In the genomic region with DNA sequence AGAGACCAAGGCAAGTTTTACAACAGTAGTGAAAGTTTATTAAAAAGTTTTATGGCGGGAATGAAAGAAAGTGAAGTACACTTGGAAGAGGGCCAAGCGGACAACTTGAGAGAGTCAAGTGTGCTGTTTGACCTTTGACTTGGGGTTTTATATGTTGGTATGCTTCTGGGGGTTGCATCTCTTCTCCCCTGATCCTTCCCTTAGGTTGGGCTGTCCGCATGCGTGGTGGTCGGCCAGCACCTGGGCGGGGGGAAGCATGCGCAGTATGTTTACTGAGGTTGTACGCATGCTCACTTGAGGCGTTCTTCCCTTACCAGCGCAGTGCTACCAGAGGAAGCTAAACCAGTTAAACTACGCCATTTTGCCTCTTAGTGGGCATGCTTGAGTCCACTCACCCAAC, we compare ENCODE assay signal across 17 cellular contexts. TPM values are rescaled to one million over a fixed set of nuclear protein-coding genes. Genes with fewer than 3 reads are reported as not detected.
A peak's percentile ranks its signal among the peaks of the same experiment; 100 is the strongest.
DNase-seq lines count a peak whose midpoint lies in the region; ATAC-seq and TF ChIP-seq lines count a peak whose summit lies in the region.
"Had no signal": no experiment of that assay in that cellular context is flagged by ENCODE, and none has a peak within 500 bp of the region (broad histone marks: within the 10 kb centered on the region; RNA-seq: fewer than 3 reads in every experiment).

No MANE protein-coding gene starts in this region.

- POLR2A ChIA-PET in HEK293T (lab: Yijun Ruan, JAX) = no interaction called here

- no peak for ATAC-seq in stimulated activated naive B cell treated with anti-CD40 and anti-IgM and Interleukin-4, amounts not matched to agents 10 μg/mL and 1 μg/mL and 100 μg/mL, for 72 hours (replicated peaks)
- no peak for ATAC-seq in HG02623 (IDR thresholded peaks at IDR 0.05; ENCODE audit: unreplicated experiment)
- ATAC-seq: HepG2 had no signal

- no peaks in the 10 kb centered on the region for H3K36me3 Mint-ChIP-seq in dendritic cell treated with granulocyte-macrophage colony-stimulating factor and Interleukin-4, amounts not matched to agents 40 ng/mL and 50 ng/mL, for 4 days (ENCODE audit: low read depth)
- no peaks in the 10 kb centered on the region for H3K36me3 Mint-ChIP-seq in nephron (ENCODE audit: low read depth)
- no peaks in the 10 kb centered on the region for H3K36me3 Mint-ChIP-seq in type B pancreatic cell
- no peaks in the 10 kb centered on the region for H3K36me3 Mint-ChIP-seq in stimulated activated naive B cell treated with anti-CD40 and anti-IgM and Interleukin-4, amounts not matched to agents 10 μg/mL and 1 μg/mL and 100 μg/mL, for 72 hours
- H3K36me3 Mint-ChIP-seq: CD14-positive monocyte; CD4-positive, alpha-beta memory T cell had no signal

- DNase-seq in HEK293T (ENCODE audit: extremely low spot score) (no peak), type B pancreatic cell (ENCODE audit: extremely low spot score, unreplicated experiment) (no peak), DMS79 (lab: John Stamatoyannopoulos, UW) (no peak)
- no peak for DNase-seq in stimulated activated naive B cell treated with anti-CD40 and anti-IgM and Interleukin-4, amounts not matched to agents 10 μg/mL and 1 μg/mL and 100 μg/mL, for 72 hours
- DNase-seq: 8988T; CD4-positive, alpha-beta memory T cell; DMS153; DMS79 treated with DMSO at 0.1 percent for 48 hours; GF-D8; HCEC 1CT; HFFc6 had no signal

- peaks cover 41% of the 10 kb centered on the region for H3K4me1 Mint-ChIP-seq in dendritic cell treated with granulocyte-macrophage colony-stimulating factor and Interleukin-4, amounts not matched to agents 40 ng/mL and 50 ng/mL, for 4 days (ENCODE audit: low read depth)
- peaks cover 20% of the 10 kb centered on the region for H3K4me1 Mint-ChIP-seq in nephron
- H3K4me1 Mint-ChIP-seq in type B pancreatic cell (ENCODE audit: unreplicated experiment) = peaks cover 20% of the 10 kb centered on the region
- H3K4me1 Mint-ChIP-seq in stimulated activated naive B cell treated with anti-CD40 and anti-IgM and Interleukin-4, amounts not matched to agents 10 μg/mL and 1 μg/mL and 100 μg/mL, for 72 hours = no peaks in the 10 kb centered on the region
- H3K4me1 Mint-ChIP-seq: CD4-positive, alpha-beta memory T cell; IgD-negative memory B cell had no signal

- no peak overlapping the region for H3K4me3 Mint-ChIP-seq in dendritic cell treated with granulocyte-macrophage colony-stimulating factor and Interleukin-4, amounts not matched to agents 40 ng/mL and 50 ng/mL, for 4 days
- no peak overlapping the region for H3K4me3 Mint-ChIP-seq in nephron
- H3K4me3 Mint-ChIP-seq in type B pancreatic cell = no peak overlapping the region
- H3K4me3 Mint-ChIP-seq in stimulated activated naive B cell treated with anti-CD40 and anti-IgM and Interleukin-4, amounts not matched to agents 10 μg/mL and 1 μg/mL and 100 μg/mL, for 72 hours = no peak overlapping the region
- H3K4me3 Mint-ChIP-seq: CD14-positive monocyte; CD4-positive, alpha-beta memory T cell; HFFc6; IgD-negative memory B cell had no signal

- H3K27me3 Mint-ChIP-seq in dendritic cell treated with granulocyte-macrophage colony-stimulating factor and Interleukin-4, amounts not matched to agents 40 ng/mL and 50 ng/mL, for 4 days = no peaks in the 10 kb centered on the region
- H3K27me3 Mint-ChIP-seq in nephron (ENCODE audit: low read depth) = peaks cover 3% of the 10 kb centered on the region
- H3K27me3 Mint-ChIP-seq in type B pancreatic cell = peaks cover 7% of the 10 kb centered on the region
- H3K27me3 Mint-ChIP-seq in stimulated activated naive B cell treated with anti-CD40 and anti-IgM and Interleukin-4, amounts not matched to agents 10 μg/mL and 1 μg/mL and 100 μg/mL, for 72 hours = peaks cover 5 to 24% of the 10 kb centered on the region in 2 donors

- CTCF ChIA-PET in HEK293T (lab: Yijun Ruan, JAX) = no interaction called here

- TF ChIP-seq CTCF in nephron (IDR thresholded peaks at IDR 0.05; ENCODE audit: unreplicated experiment in 3 of 3) = no peak
- no peak for TF ChIP-seq CTCF in type B pancreatic cell (conservative IDR thresholded peaks at IDR 0.05)

- intact Hi-C loops in dendritic cell treated with granulocyte-macrophage colony-stimulating factor and Interleukin-4, amounts not matched to agents 40 ng/mL and 50 ng/mL, for 4 days (cut with micrococcal nuclease) = no loop called here

- H3K9me3 Mint-ChIP-seq in dendritic cell treated with granulocyte-macrophage colony-stimulating factor and Interleukin-4, amounts not matched to agents 40 ng/mL and 50 ng/mL, for 4 days = no peaks in the 10 kb centered on the region
- H3K9me3 Mint-ChIP-seq in nephron = no peaks in the 10 kb centered on the region
- H3K9me3 Mint-ChIP-seq in type B pancreatic cell = no peaks in the 10 kb centered on the region
- H3K9me3 Mint-ChIP-seq in stimulated activated naive B cell treated with anti-CD40 and anti-IgM and Interleukin-4, amounts not matched to agents 10 μg/mL and 1 μg/mL and 100 μg/mL, for 72 hours = no peaks in the 10 kb centered on the region
- H3K9me3 Mint-ChIP-seq: CD4-positive, alpha-beta memory T cell; HFFc6; IgD-negative memory B cell had no signal

- H3K27ac Mint-ChIP-seq in dendritic cell treated with granulocyte-macrophage colony-stimulating factor and Interleukin-4, amounts not matched to agents 40 ng/mL and 50 ng/mL, for 4 days = peak overlapping the region; percentile 46
- H3K27ac Mint-ChIP-seq in nephron (peak overlapping the region in 2 of 3 experiments; percentile 55 to 66), type B pancreatic cell (peak overlapping the region; percentile 56)
- H3K27ac Mint-ChIP-seq in stimulated activated naive B cell treated with anti-CD40 and anti-IgM and Interleukin-4, amounts not matched to agents 10 μg/mL and 1 μg/mL and 100 μg/mL, for 72 hours = no peak overlapping the region
- H3K27ac Mint-ChIP-seq: CD4-positive, alpha-beta memory T cell; HFFc6; IgD-negative memory B cell had no signal

TF ChIP-seq in HEK293T, 16 proteins besides CTCF, POLR2A, EP300 and RAD21:
- TF ChIP-seq L3MBTL2 (conservative IDR thresholded peaks at IDR 0.05) (0 out of 2 replicates have a peak, but pooled peaks have one; percentile 63), SUZ12 (IDR thresholded peaks at IDR 0.05) (no peak)

RNA-seq across cellular contexts. Expression of a gene that starts 31.9 kb away (rescaled TPM):
- 22.3 and 38.4 TPM in 2 replicates for total RNA-seq in type B pancreatic cell (ENCODE audit: low replicate concordance)

RNA-seq across cellular contexts. Expression of a gene that starts 32.8 kb away (rescaled TPM):
- total RNA-seq in type B pancreatic cell (ENCODE audit: low replicate concordance) = 7.0 and 13.3 TPM in 2 replicates
